29 cellular contexts compared by ENCODE assay signal in the genomic region with DNA sequence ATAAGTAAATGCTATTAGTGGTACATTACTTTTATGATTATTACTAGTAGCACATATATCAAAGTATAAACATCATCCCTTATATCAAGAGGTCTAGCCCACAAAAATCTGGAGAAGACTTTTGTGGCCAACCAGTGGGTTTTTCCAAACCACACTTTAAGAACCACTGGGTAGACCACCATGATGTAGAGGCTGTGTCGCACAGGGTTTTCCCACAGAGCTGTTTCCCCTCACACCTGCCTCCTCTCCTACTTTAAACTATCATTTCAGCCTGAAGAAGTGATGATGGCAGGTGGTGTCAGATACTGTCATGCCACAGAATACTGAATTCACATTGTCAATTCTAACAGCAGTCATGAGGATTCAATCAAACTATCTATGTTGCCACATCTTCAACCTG.
DNase-seq lines count a peak whose midpoint lies in the region; ATAC-seq, FAIRE-seq and TF ChIP-seq lines count a peak whose summit lies in the region.
"Had no signal": no experiment of that assay in that cellular context is flagged by ENCODE, and none has a peak within 500 bp of the region (broad histone marks: within the 10 kb centered on the region; RNA-seq: fewer than 3 reads in every experiment).

No MANE protein-coding gene starts in this region.

- no peaks in the 10 kb centered on the region for H3K27me3 Mint-ChIP-seq in activated CD8-positive, alpha-beta memory T cell treated with anti-CD3 and anti-CD28 coated beads, Interleukin-2, amount 10 ng/mL, durations not matched to agents 7 days and 5 days
- no peaks in the 10 kb centered on the region for H3K27me3 Mint-ChIP-seq in activated naive CD8-positive, alpha-beta T cell treated with anti-CD3 and anti-CD28 coated beads, Interleukin-2, amount 50 U/mL, for 24 hours
- no peaks in the 10 kb centered on the region for H3K27me3 Mint-ChIP-seq in osteocyte (ENCODE audit: unreplicated experiment)
- H3K27me3 Mint-ChIP-seq: activated B cell treated with CpG ODN at 0.5 μM for 24 hours; brain; CD4-positive, alpha-beta memory T cell; T-cell had no signal

- peaks cover 8% of the 10 kb centered on the region for H3K4me1 Mint-ChIP-seq in activated CD8-positive, alpha-beta memory T cell treated with anti-CD3 and anti-CD28 coated beads, Interleukin-2, amount 10 ng/mL, durations not matched to agents 7 days and 5 days
- H3K4me1 Mint-ChIP-seq in activated naive CD8-positive, alpha-beta T cell treated with anti-CD3 and anti-CD28 coated beads, Interleukin-2, amount 50 U/mL, for 24 hours, result peaks cover 66% of the 10 kb centered on the region
- peaks cover 61% of the 10 kb centered on the region for H3K4me1 Mint-ChIP-seq in osteocyte (ENCODE audit: unreplicated experiment)

- peak; percentile 23 for FAIRE-seq in GM12891 (lab: Jason Lieb, UNC)
- FAIRE-seq: A549, endothelial cell of umbilical vein, small intestine had no signal

- DNase-seq in activated CD8-positive, alpha-beta memory T cell treated with anti-CD3 and anti-CD28 coated beads, Interleukin-2, amount 50 U/mL, for 4 hours, result peak; percentile 16
- no peak for DNase-seq in activated CD8-positive, alpha-beta memory T cell treated with anti-CD3 and anti-CD28 coated beads, Interleukin-2, amount 10 ng/mL, durations not matched to agents 7 days and 5 days
- DNase-seq in GM12891 (ENCODE audit: insufficient read length, low spot score), result no peak
- DNase-seq in activated naive CD8-positive, alpha-beta T cell treated with anti-CD3 and anti-CD28 coated beads, Interleukin-2, amount 50 U/mL, for 24 hours, result peak; percentile 42
- DNase-seq in stimulated activated CD8-positive, alpha-beta memory T cell treated with anti-CD3 and anti-CD28 coated beads, Interleukin-4, amount 100 ng/mL, for 24 hours (ENCODE audit: low read depth), result peak; percentile 4
- DNase-seq in osteocyte (ENCODE audit: extremely low spot score, unreplicated experiment), result no peak
- no peak for DNase-seq in SW480 (ENCODE audit: low spot score)
- no peak for DNase-seq in foreskin keratinocyte
- DNase-seq: activated B cell treated with CpG ODN at 0.5 μM for 24 hours; activated effector memory CD4-positive, alpha-beta T cell treated with Interleukin-2 at 50 U/mL for 16 hours; AML-193; CD4-positive, alpha-beta memory T cell; EL; mesendoderm; NCI-H1417 treated with DMSO at 0.1 percent for 48 hours; NCI-H345; NCI-H748 treated with DMSO at 0.1 percent for 48 hours; occipital lobe; SJCRH30; small intestine; stimulated activated CD4-positive, alpha-beta T cell treated with anti-CD3 and anti-CD28 coated beads, Interleukin-4, amount 100 ng/mL, for 1 hour; stimulated activated naive CD4-positive, alpha-beta T cell treated with Interleukin-2 at 50 U/mL for 16 hours had no signal

- no peaks in the 10 kb centered on the region for H3K27me3 ChIP-seq in foreskin keratinocyte
- H3K27me3 ChIP-seq: SJCRH30 had no signal

- CTCF ChIA-PET in activated CD8-positive, alpha-beta memory T cell treated with anti-CD3 and anti-CD28 coated beads, Interleukin-2, amount 10 ng/mL, durations not matched to agents 7 days and 5 days (lab: Charles Lee), result no interaction called here

- H3K4me3 Mint-ChIP-seq in activated CD8-positive, alpha-beta memory T cell treated with anti-CD3 and anti-CD28 coated beads, Interleukin-2, amount 10 ng/mL, durations not matched to agents 7 days and 5 days, result no peak overlapping the region
- peak overlapping the region; percentile 16 for H3K4me3 Mint-ChIP-seq in activated naive CD8-positive, alpha-beta T cell treated with anti-CD3 and anti-CD28 coated beads, Interleukin-2, amount 50 U/mL, for 24 hours
- no peak overlapping the region for H3K4me3 Mint-ChIP-seq in osteocyte (ENCODE audit: unreplicated experiment)
- H3K4me3 Mint-ChIP-seq: activated B cell treated with CpG ODN at 0.5 μM for 24 hours; brain; CD4-positive, alpha-beta memory T cell; GM23338; T-cell had no signal

- H3K36me3 Mint-ChIP-seq in activated CD8-positive, alpha-beta memory T cell treated with anti-CD3 and anti-CD28 coated beads, Interleukin-2, amount 10 ng/mL, durations not matched to agents 7 days and 5 days, result peaks cover 4% of the 10 kb centered on the region
- peaks cover 42% of the 10 kb centered on the region for H3K36me3 Mint-ChIP-seq in activated naive CD8-positive, alpha-beta T cell treated with anti-CD3 and anti-CD28 coated beads, Interleukin-2, amount 50 U/mL, for 24 hours (ENCODE audit: low read depth)
- peaks cover 9% of the 10 kb centered on the region for H3K36me3 Mint-ChIP-seq in osteocyte (ENCODE audit: unreplicated experiment)

- no peak overlapping the region for H3K27ac Mint-ChIP-seq in activated CD8-positive, alpha-beta memory T cell treated with anti-CD3 and anti-CD28 coated beads, Interleukin-2, amount 10 ng/mL, durations not matched to agents 7 days and 5 days
- H3K27ac Mint-ChIP-seq in activated naive CD8-positive, alpha-beta T cell treated with anti-CD3 and anti-CD28 coated beads, Interleukin-2, amount 50 U/mL, for 24 hours, result peak overlapping the region; percentile 61
- no peak overlapping the region for H3K27ac Mint-ChIP-seq in osteocyte (ENCODE audit: unreplicated experiment)
- H3K27ac Mint-ChIP-seq: activated B cell treated with CpG ODN at 0.5 μM for 24 hours, brain, GM23338, T-cell had no signal

- no peaks in the 10 kb centered on the region for H3K4me1 ChIP-seq in foreskin keratinocyte
- H3K4me1 ChIP-seq: A549 had no signal

- H3K9me3 Mint-ChIP-seq in activated CD8-positive, alpha-beta memory T cell treated with anti-CD3 and anti-CD28 coated beads, Interleukin-2, amount 10 ng/mL, durations not matched to agents 7 days and 5 days (ENCODE audit: low read depth), result no peaks in the 10 kb centered on the region
- H3K9me3 Mint-ChIP-seq in activated naive CD8-positive, alpha-beta T cell treated with anti-CD3 and anti-CD28 coated beads, Interleukin-2, amount 50 U/mL, for 24 hours, result no peaks in the 10 kb centered on the region
- H3K9me3 Mint-ChIP-seq in osteocyte (ENCODE audit: unreplicated experiment), result no peaks in the 10 kb centered on the region
- H3K9me3 Mint-ChIP-seq: activated B cell treated with CpG ODN at 0.5 μM for 24 hours; brain; CD4-positive, alpha-beta memory T cell; GM23338; T-cell had no signal

- TF ChIP-seq CTCF in osteocyte (IDR thresholded peaks at IDR 0.05) (no peak), foreskin keratinocyte (conservative IDR thresholded peaks at IDR 0.05) (no peak)

- no peak for TF ChIP-seq POLR2A in GM12891 (IDR thresholded peaks at IDR 0.05; ENCODE audit: low read depth, low read length)

- ATAC-seq in activated CD8-positive, alpha-beta memory T cell treated with anti-CD3 and anti-CD28 coated beads, Interleukin-2, amount 10 ng/mL, durations not matched to agents 7 days and 5 days, result no peak
- peak; percentile 96 for ATAC-seq in activated naive CD8-positive, alpha-beta T cell treated with anti-CD3 and anti-CD28 coated beads, Interleukin-2, amount 50 U/mL, for 24 hours
- no peak for ATAC-seq in foreskin keratinocyte
- ATAC-seq: A549, GM23338, left lobe of liver had no signal

- H3K27ac ChIP-seq in foreskin keratinocyte, result no peak overlapping the region
- H3K27ac ChIP-seq: A549, HL-60, SJCRH30 had no signal

TF ChIP-seq in GM12891, 5 proteins besides CTCF, POLR2A, EP300 and RAD21:
- TF ChIP-seq PAX5 (IDR thresholded peaks at IDR 0.05; ENCODE audit: insufficient read depth, low read length, severe bottlenecking) (no peak), POLR2AphosphoS5 (IDR thresholded peaks at IDR 0.05; ENCODE audit: low read depth, low read length) (no peak), POU2F2 (IDR thresholded peaks at IDR 0.05; ENCODE audit: low read depth, low read length) (no peak), TAF1 (IDR thresholded peaks at IDR 0.05; ENCODE audit: low read depth, low read length) (no peak), SPI1 (IDR thresholded peaks at IDR 0.05; ENCODE audit: low read depth, low read length) (no peak)
TF ChIP-seq in GM12891: peak in this region for 0.

Comparison
In these comparisons a context has a peak if more than half of its experiments do, and no peak if none do; other contexts are left out.
1. DNase-seq: peak in activated CD8-positive, alpha-beta memory T cell treated with anti-CD3 and anti-CD28 coated beads, Interleukin-2, amount 50 U/mL, for 4 hours (single experiment), activated naive CD8-positive, alpha-beta T cell treated with anti-CD3 and anti-CD28 coated beads, Interleukin-2, amount 50 U/mL, for 24 hours (single experiment) and stimulated activated CD8-positive, alpha-beta memory T cell treated with anti-CD3 and anti-CD28 coated beads, Interleukin-4, amount 100 ng/mL, for 24 hours (single experiment); none in activated CD8-positive, alpha-beta memory T cell treated with anti-CD3 and anti-CD28 coated beads, Interleukin-2, amount 10 ng/mL, durations not matched to agents 7 days and 5 days (single experiment), GM12891 (single experiment), osteocyte (single experiment), SW480 (single experiment) and foreskin keratinocyte (0 of 2).